Comparison of ENCODE assay signal across 25 cellular contexts in the genomic region with DNA sequence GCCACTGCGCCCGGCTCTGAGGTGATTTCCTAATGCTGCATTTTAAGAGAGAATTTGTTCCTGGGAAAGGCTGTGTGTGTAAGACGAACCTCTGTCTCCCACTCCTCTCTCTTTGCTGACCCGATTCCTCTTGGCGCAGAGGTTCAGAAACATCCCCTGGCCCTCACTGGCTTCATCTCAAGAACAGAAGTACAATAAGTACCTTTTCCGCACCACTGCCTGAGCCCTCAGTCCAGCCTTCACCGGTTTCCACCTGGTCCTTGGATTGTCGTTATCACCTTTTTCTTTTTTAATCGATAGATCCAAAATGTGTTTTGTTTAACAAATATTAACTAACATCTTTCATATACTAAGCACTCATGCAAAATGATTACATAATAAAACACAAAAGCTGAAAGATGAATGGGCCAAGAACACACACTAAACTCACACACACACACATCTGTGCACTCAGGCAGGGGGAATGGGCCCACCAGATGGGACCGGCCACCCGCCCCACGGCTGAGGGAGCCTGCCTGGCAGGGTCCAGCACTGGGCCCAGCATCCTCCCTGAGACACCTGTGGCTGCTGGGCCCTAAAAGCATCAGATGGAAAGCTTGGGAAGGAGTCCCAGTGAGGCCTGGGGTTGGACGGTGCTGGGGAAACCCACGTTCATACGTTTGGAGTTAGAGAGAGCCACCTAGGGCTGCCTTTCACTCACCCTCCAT. TPM values are rescaled to one million over a fixed set of nuclear protein-coding genes. Genes with fewer than 3 reads are reported as not detected.
A peak's percentile ranks its signal among the peaks of the same experiment; 100 is the strongest.
DNase-seq lines count a peak whose midpoint lies in the region; ATAC-seq and TF ChIP-seq lines count a peak whose summit lies in the region.
"Had no signal": no experiment of that assay in that cellular context is flagged by ENCODE, and none has a peak within 500 bp of the region (broad histone marks: within the 10 kb centered on the region; RNA-seq: fewer than 3 reads in every experiment).

No MANE protein-coding gene starts in this region.

- no peak for TF ChIP-seq POLR2A in IMR-90 (IDR thresholded peaks at IDR 0.05; ENCODE audit: low read depth, low read length)

- peak overlapping the region; percentile 85 for H2BK20ac ChIP-seq in IMR-90 (ENCODE audit: low read depth, low read length)

- H3K27ac ChIP-seq in IMR-90 (ENCODE audit: insufficient read depth, low read length) (no peak overlapping the region), A673 (ENCODE audit: low read depth, low read length, poor library complexity, severe bottlenecking) (no peak overlapping the region)
- H3K27ac ChIP-seq: lower lobe of right lung, psoas muscle, transverse colon had no signal

- H3K79me1 ChIP-seq in IMR-90 (ENCODE audit: low read depth in 1 of 2, low read length in 2 of 2), result no peaks in the 10 kb centered on the region

- no peaks in the 10 kb centered on the region for H4K20me1 ChIP-seq in IMR-90 (ENCODE audit: insufficient read depth, low read length)

- peak overlapping the region; percentile 81; the same call in 1 of the 2 replicates for H4K91ac ChIP-seq in IMR-90 (ENCODE audit: insufficient read depth, low read depth, low read length)

- no peak for TF ChIP-seq RAD21 in IMR-90 (IDR thresholded peaks at IDR 0.05; ENCODE audit: low read length)

- H3K4me1 Mint-ChIP-seq in Caco-2 (ENCODE audit: low read depth, unreplicated experiment), result peaks cover 14% of the 10 kb centered on the region
- peaks cover 37% of the 10 kb centered on the region for H3K4me1 Mint-ChIP-seq in dendritic cell treated with granulocyte-macrophage colony-stimulating factor and Interleukin-4, amounts not matched to agents 40 ng/mL and 50 ng/mL, for 4 days (ENCODE audit: low read depth)
- peaks cover 44 to 61% of the 10 kb centered on the region in 2 donors for H3K4me1 Mint-ChIP-seq in stimulated activated naive B cell treated with anti-CD40 and anti-IgM and Interleukin-4, amounts not matched to agents 10 μg/mL and 1 μg/mL and 100 μg/mL, for 72 hours

- CTCF ChIA-PET in Caco-2 (lab: Charles Lee) (no interaction called here), IMR-90 (lab: Yijun Ruan, JAX) (interaction anchor here (0.7 to 1.4 kb wide), 2 partner anchors 49 to 73 kb away, joined by 3 to 5 read pairs; no protein-coding TSS in a partner anchor), A673 (lab: Charles Lee) (no interaction called here)

- no peak overlapping the region for H3K4me3 ChIP-seq in Caco-2 (ENCODE audit: low read depth, low read length)
- H3K4me3 ChIP-seq in IMR-90 (ENCODE audit: insufficient read depth, low read depth, low read length), result no peak overlapping the region
- no peak overlapping the region for H3K4me3 ChIP-seq in A673 (ENCODE audit: low read depth, low read length, poor library complexity, severe bottlenecking)
- H3K4me3 ChIP-seq: HAP-1, K562, MG63 had no signal

- WGBS in IMR-90 (ENCODE audit: extremely low coverage in 2 of 2, insufficient read length in 1 of 2), 2 experiments, result 84% methylated on average over 3 of the region's 15 CpGs; no CpG with 5 or more reads in 1 of the 2 experiments

- H3K4me1 ChIP-seq in Caco-2, result peaks cover 19% of the 10 kb centered on the region
- H3K4me1 ChIP-seq in IMR-90 (ENCODE audit: control insufficient read depth, insufficient read depth, low read length), result peaks cover 16% of the 10 kb centered on the region
- no peaks in the 10 kb centered on the region for H3K4me1 ChIP-seq in A673 (ENCODE audit: insufficient read depth, low read length, poor library complexity, severe bottlenecking)
- H3K4me1 ChIP-seq: psoas muscle had no signal

- H2AK5ac ChIP-seq in IMR-90 (ENCODE audit: low read depth, low read length), result peak overlapping the region; percentile 75

- H3K18ac ChIP-seq in IMR-90 (ENCODE audit: low read depth, low read length), result no peak overlapping the region; the same call in 1 of the 2 replicates

- no peak for ATAC-seq in IMR-90 (ENCODE audit: low read depth)
- ATAC-seq in stimulated activated naive B cell treated with anti-CD40 and anti-IgM and Interleukin-4, amounts not matched to agents 10 μg/mL and 1 μg/mL and 100 μg/mL, for 72 hours (replicated peaks), result no peak
- ATAC-seq in GM21529 (IDR thresholded peaks at IDR 0.05; ENCODE audit: unreplicated experiment), result no peak
- ATAC-seq: activated CD8-positive, alpha-beta T cell treated with anti-CD3 and anti-CD28 coated beads, Interleukin-2, amount 10 ng/mL, durations not matched to agents 7 days and 5 days; activated naive CD4-positive, alpha-beta T cell treated with anti-CD3 and anti-CD28 coated beads, Interleukin-2, amount 50 U/mL, for 72 hours had no signal

- POLR2A ChIA-PET in Caco-2 (lab: Charles Lee) (no interaction called here), IMR-90 (lab: Charles Lee; ENCODE audit: unreplicated experiment) (interaction anchor here (0.8 kb wide), 1 partner anchor 56 kb away, joined by 3 read pairs; no protein-coding TSS in a partner anchor), A673 (lab: Charles Lee; ENCODE audit: low non-redundant PET) (no interaction called here)

- TF ChIP-seq CTCF in Caco-2 (IDR thresholded peaks at IDR 0.05; ENCODE audit: insufficient read depth in 1 of 2, low read depth in 1 of 2, low read length in 1 of 2, severe bottlenecking in 1 of 2, unreplicated experiment in 1 of 2) (no peak), IMR-90 (conservative IDR thresholded peaks at IDR 0.05; ENCODE audit: low read depth, low read length) (no peak), A673 (conservative IDR thresholded peaks at IDR 0.05; ENCODE audit: low read depth, low read length) (no peak)

- no peaks in the 10 kb centered on the region for H3K36me3 Mint-ChIP-seq in Caco-2 (ENCODE audit: insufficient read depth, unreplicated experiment)
- no peaks in the 10 kb centered on the region for H3K36me3 Mint-ChIP-seq in dendritic cell treated with granulocyte-macrophage colony-stimulating factor and Interleukin-4, amounts not matched to agents 40 ng/mL and 50 ng/mL, for 4 days (ENCODE audit: low read depth)
- H3K36me3 Mint-ChIP-seq in stimulated activated naive B cell treated with anti-CD40 and anti-IgM and Interleukin-4, amounts not matched to agents 10 μg/mL and 1 μg/mL and 100 μg/mL, for 72 hours, result peaks cover 0 to 2% of the 10 kb centered on the region in 2 donors
- H3K36me3 Mint-ChIP-seq: activated naive CD4-positive, alpha-beta T cell treated with anti-CD3 and anti-CD28 coated beads, Interleukin-2, amount 50 U/mL, for 72 hours; CD4-positive, CD25-positive, alpha-beta regulatory T cell had no signal

- H4K5ac ChIP-seq in IMR-90 (ENCODE audit: low read depth, low read length), result 0 out of 2 replicates have a peak overlapping the region, but pooled peaks have one; percentile 49

- H4K8ac ChIP-seq in IMR-90 (ENCODE audit: low read depth in 2 of 2, low read length in 2 of 2), result peak overlapping the region in 1 of 2 experiments; percentile 18; a peak in 2 of 4 replicates

- H2AK9ac ChIP-seq in IMR-90 (replicated peaks; ENCODE audit: low read depth, low read length, poor library complexity), result peak overlapping the region; percentile 55

- dilution Hi-C loops in IMR-90 (cut with HindIII; ENCODE audit: low sequenced_read_pairs, unreplicated experiment), result no loop called here

- H3K9me3 ChIP-seq in Caco-2, result no peaks in the 10 kb centered on the region
- no peaks in the 10 kb centered on the region for H3K9me3 ChIP-seq in IMR-90 (ENCODE audit: control insufficient read depth, insufficient read depth, low read length)
- no peaks in the 10 kb centered on the region for H3K9me3 ChIP-seq in A673 (ENCODE audit: low read depth, low read length, poor library complexity, severe bottlenecking)
- H3K9me3 ChIP-seq: HAP-1, heart left ventricle, lower lobe of right lung, MG63, psoas muscle, transverse colon had no signal

- intact Hi-C loops in Caco-2 (cut with micrococcal nuclease; ENCODE audit: unreplicated experiment) (loop anchor here (10.0 kb wide), 1 partner anchor 86 kb away; no protein-coding TSS in a partner anchor), IMR-90 (cut with micrococcal nuclease) (no loop called here), A673 (cut with micrococcal nuclease; ENCODE audit: unreplicated experiment) (no loop called here)
- intact Hi-C loops in dendritic cell treated with granulocyte-macrophage colony-stimulating factor and Interleukin-4, amounts not matched to agents 40 ng/mL and 50 ng/mL, for 4 days (cut with micrococcal nuclease), result no loop called here

- in situ Hi-C loops in IMR-90 (cut with MboI; ENCODE audit: low sequenced_read_pairs), result no loop called here

- peak overlapping the region; percentile 81 for H3K4ac ChIP-seq in IMR-90 (ENCODE audit: low read depth, low read length)

- peak overlapping the region; percentile 37 for H3K4me3 Mint-ChIP-seq in Caco-2 (ENCODE audit: unreplicated experiment)
- H3K4me3 Mint-ChIP-seq in dendritic cell treated with granulocyte-macrophage colony-stimulating factor and Interleukin-4, amounts not matched to agents 40 ng/mL and 50 ng/mL, for 4 days, result no peak overlapping the region
- peak overlapping the region; percentile 6 to 40 for H3K4me3 Mint-ChIP-seq in stimulated activated naive B cell treated with anti-CD40 and anti-IgM and Interleukin-4, amounts not matched to agents 10 μg/mL and 1 μg/mL and 100 μg/mL, for 72 hours
- H3K4me3 Mint-ChIP-seq: activated CD8-positive, alpha-beta T cell treated with anti-CD3 and anti-CD28 coated beads, Interleukin-2, amount 10 ng/mL, durations not matched to agents 7 days and 5 days; CD4-positive, CD25-positive, alpha-beta regulatory T cell had no signal

- H3K9me1 ChIP-seq in IMR-90 (ENCODE audit: insufficient read depth, low read length), result peaks cover 11% of the 10 kb centered on the region; the same call in 1 of the 2 replicates

- no peak overlapping the region for H3K9ac ChIP-seq in IMR-90 (ENCODE audit: low read depth, low read length)

- H2BK120ac ChIP-seq in IMR-90 (ENCODE audit: low read depth, low read length), result peak overlapping the region; percentile 86

- no peak overlapping the region for H3K4me2 ChIP-seq in IMR-90 (ENCODE audit: low read depth, low read length)

- no peaks in the 10 kb centered on the region for H3K27me3 Mint-ChIP-seq in Caco-2 (ENCODE audit: insufficient read depth, unreplicated experiment)
- peaks cover 40% of the 10 kb centered on the region for H3K27me3 Mint-ChIP-seq in dendritic cell treated with granulocyte-macrophage colony-stimulating factor and Interleukin-4, amounts not matched to agents 40 ng/mL and 50 ng/mL, for 4 days
- peaks cover 3 to 12% of the 10 kb centered on the region in 2 donors for H3K27me3 Mint-ChIP-seq in stimulated activated naive B cell treated with anti-CD40 and anti-IgM and Interleukin-4, amounts not matched to agents 10 μg/mL and 1 μg/mL and 100 μg/mL, for 72 hours

- no peak overlapping the region for H3K27ac Mint-ChIP-seq in Caco-2 (ENCODE audit: unreplicated experiment)
- H3K27ac Mint-ChIP-seq in dendritic cell treated with granulocyte-macrophage colony-stimulating factor and Interleukin-4, amounts not matched to agents 40 ng/mL and 50 ng/mL, for 4 days, result peak overlapping the region; percentile 35
- H3K27ac Mint-ChIP-seq in stimulated activated naive B cell treated with anti-CD40 and anti-IgM and Interleukin-4, amounts not matched to agents 10 μg/mL and 1 μg/mL and 100 μg/mL, for 72 hours, result peak overlapping the region; percentile 82
- H3K27ac Mint-ChIP-seq: activated CD8-positive, alpha-beta T cell treated with anti-CD3 and anti-CD28 coated beads, Interleukin-2, amount 10 ng/mL, durations not matched to agents 7 days and 5 days; activated naive CD4-positive, alpha-beta T cell treated with anti-CD3 and anti-CD28 coated beads, Interleukin-2, amount 50 U/mL, for 72 hours; CD4-positive, CD25-positive, alpha-beta regulatory T cell had no signal

- no peaks in the 10 kb centered on the region for H3K9me3 Mint-ChIP-seq in Caco-2 (ENCODE audit: unreplicated experiment)
- H3K9me3 Mint-ChIP-seq in dendritic cell treated with granulocyte-macrophage colony-stimulating factor and Interleukin-4, amounts not matched to agents 40 ng/mL and 50 ng/mL, for 4 days, result no peaks in the 10 kb centered on the region
- no peaks in the 10 kb centered on the region for H3K9me3 Mint-ChIP-seq in stimulated activated naive B cell treated with anti-CD40 and anti-IgM and Interleukin-4, amounts not matched to agents 10 μg/mL and 1 μg/mL and 100 μg/mL, for 72 hours
- H3K9me3 Mint-ChIP-seq: activated naive CD4-positive, alpha-beta T cell treated with anti-CD3 and anti-CD28 coated beads, Interleukin-2, amount 50 U/mL, for 72 hours; CD4-positive, CD25-positive, alpha-beta regulatory T cell had no signal

- no peak overlapping the region for H3K14ac ChIP-seq in IMR-90 (replicated peaks; ENCODE audit: low read depth, low read length)

- H3K36me3 ChIP-seq in Caco-2 (ENCODE audit: control insufficient read depth, insufficient read depth, low read length) (no peaks in the 10 kb centered on the region), IMR-90 (ENCODE audit: control insufficient read depth, insufficient read depth, low read length) (no peaks in the 10 kb centered on the region), A673 (ENCODE audit: insufficient read depth, low read length, poor library complexity, severe bottlenecking) (no peaks in the 10 kb centered on the region)
- H3K36me3 ChIP-seq: HAP-1, heart left ventricle, lower lobe of right lung, MG63, transverse colon had no signal

- BruUV-seq in Caco-2 (replicated peaks; lab: Mats Ljungman, UMichigan), result no TSS peak
- no TSS peak for BruUV-seq in IMR-90 (replicated peaks; lab: Mats Ljungman, UMichigan)
- BruUV-seq in A673 (replicated peaks; lab: Mats Ljungman, UMichigan), result no TSS peak

- H2BK15ac ChIP-seq in IMR-90 (ENCODE audit: low read depth, low read length), result peak overlapping the region; percentile 90; the same call in 1 of the 3 replicates

- H2BK5ac ChIP-seq in IMR-90 (ENCODE audit: low read depth, low read length, poor library complexity, severe bottlenecking), result no peak overlapping the region

- H3K23ac ChIP-seq in IMR-90 (ENCODE audit: low read depth, low read length), result no peak overlapping the region

- peak overlapping the region; percentile 58 for H2AFZ ChIP-seq in IMR-90 (replicated peaks; ENCODE audit: low read length, poor library complexity)

- no peak overlapping the region for H3K56ac ChIP-seq in IMR-90 (ENCODE audit: extremely low read depth, insufficient read depth, low read length)

- no peak for DNase-seq in Caco-2
- DNase-seq in IMR-90, result no peak
- no peak for DNase-seq in stimulated activated naive B cell treated with anti-CD40 and anti-IgM and Interleukin-4, amounts not matched to agents 10 μg/mL and 1 μg/mL and 100 μg/mL, for 72 hours
- no peak for DNase-seq in stimulated activated CD8-positive, alpha-beta memory T cell treated with anti-CD3 and anti-CD28 coated beads, Interleukin-4, amount 100 ng/mL, for 48 hours
- DNase-seq in A673 (ENCODE audit: low spot score), result no peak
- DNase-seq: activated CD4-positive, alpha-beta T cell treated with anti-CD3 and anti-CD28 coated beads for 1 hour; activated CD8-positive, alpha-beta T cell treated with anti-CD3 and anti-CD28 coated beads, Interleukin-2, amount 10 ng/mL, durations not matched to agents 7 days and 5 days; CD4-positive, CD25-positive, alpha-beta regulatory T cell; heart left ventricle; kidney glomerular epithelial cell; lower lobe of right lung; MG63; NCI-H1105 treated with DMSO at 0.1 percent for 48 hours; NCI-H2029 treated with DMSO at 0.1 percent for 48 hours; NCI-H226; NCI-H748 treated with DMSO at 0.1 percent for 48 hours; psoas muscle; RPMI8226; transverse colon had no signal

- H3K27me3 ChIP-seq in Caco-2 (replicated peaks; ENCODE audit: control insufficient read depth, insufficient read depth, low read length), result no peaks in the 10 kb centered on the region
- H3K27me3 ChIP-seq in IMR-90 (ENCODE audit: control insufficient read depth, insufficient read depth, low read length), result no peaks in the 10 kb centered on the region
- H3K27me3 ChIP-seq in A673 (replicated peaks; ENCODE audit: insufficient read depth, low read depth, low read length, poor library complexity), result no peaks in the 10 kb centered on the region
- H3K27me3 ChIP-seq: heart left ventricle, MG63, transverse colon had no signal

RNA-seq across cellular contexts. Expression of gene A4GALT, which starts 50.4 kb away (rescaled TPM):
- total RNA-seq in Caco-2 (2022), result 12.7 and 16.2 TPM in 2 replicates
- 1.6 and 1.9 TPM in 2 replicates for total RNA-seq in IMR-90 (2012; rRNA removed)
- polyA plus RNA-seq in IMR-90 (2012; rRNA removed), result 6.1 and 6.3 TPM in 2 replicates
- 3.4 and 8.7 TPM in 2 replicates for polyA plus RNA-seq in IMR-90 (2012; cell fraction: cytosol; rRNA removed)
- polyA plus RNA-seq in IMR-90 (2012; cell fraction: nucleus; rRNA removed; ENCODE audit: low replicate concordance), result 3.6 and 6.1 TPM in 2 replicates
- total RNA-seq in A673 (2021), result 21.9 and 23.7 TPM in 2 replicates
- total RNA-seq: CD4-positive, CD25-positive, alpha-beta regulatory T cell; T-helper 1 cell treated with Interleukin-12 subunit alpha and Interleukin-12 subunit beta and Interleukin-4 antibody, amounts not matched to agents 30 ng/mL and 1 ng/mL, for 36 hours had no signal
- polyA plus RNA-seq: CD4-positive, CD25-positive, alpha-beta regulatory T cell had no signal
